1 cellular context compared by ENCODE assay signal in the genomic region with DNA sequence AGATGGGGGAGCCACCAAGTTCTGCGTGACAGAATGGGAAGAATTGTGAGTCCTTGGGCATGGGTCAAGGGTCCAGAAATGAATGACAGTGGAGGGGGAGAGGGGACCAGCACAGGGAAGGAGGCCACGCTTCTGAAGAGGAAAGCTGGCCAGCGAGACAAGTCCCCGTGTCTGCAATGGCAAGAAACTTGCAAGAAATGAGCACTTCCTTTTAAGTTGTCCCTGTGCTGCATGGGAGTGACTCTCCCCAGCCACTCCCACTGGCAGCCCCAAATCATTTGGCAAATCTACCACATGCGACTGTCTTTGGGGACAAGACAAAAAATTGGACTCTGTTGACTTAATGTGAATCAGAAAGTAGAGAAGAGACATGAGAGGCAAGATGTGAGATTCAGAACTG.
TF ChIP-seq lines count a peak whose summit lies in the region.

No MANE protein-coding gene starts in this region.

TF ChIP-seq in GM23338, 12 proteins besides CTCF, POLR2A, EP300 and RAD21 (continued from another document):
- TF ChIP-seq ZNF462 (CRISPR knock-in tag; IDR thresholded peaks at IDR 0.05), result no peak
